In the genomic region with DNA sequence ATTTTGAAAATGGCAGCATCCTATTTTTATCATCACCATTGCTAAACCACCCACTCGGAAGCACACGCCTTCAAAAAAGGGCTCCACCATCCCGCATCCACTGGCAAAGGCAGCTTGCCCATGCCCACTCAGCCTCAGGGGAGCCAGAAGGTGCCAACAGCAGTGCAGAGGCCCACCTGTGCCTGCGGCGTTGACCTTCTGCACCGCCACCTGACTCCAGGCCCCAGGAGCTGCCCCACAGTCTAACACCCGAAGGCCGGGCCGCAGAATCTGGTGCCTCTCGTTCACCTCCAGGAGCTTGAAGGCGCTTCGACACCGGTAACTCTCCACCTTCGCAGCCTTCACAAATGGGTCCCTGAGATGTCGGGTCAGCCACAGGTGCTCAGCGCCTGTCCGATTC, we compare ENCODE assay signal across 24 cellular contexts. TPM values are rescaled to one million over a fixed set of nuclear protein-coding genes. Genes with fewer than 3 reads are reported as not detected.
DNase-seq lines count a peak whose midpoint lies in the region; ATAC-seq, FAIRE-seq and TF ChIP-seq lines count a peak whose summit lies in the region.
"Had no signal": no experiment of that assay in that cellular context is flagged by ENCODE, and none has a peak within 500 bp of the region (broad histone marks: within the 10 kb centered on the region; RNA-seq: fewer than 3 reads in every experiment).

No MANE protein-coding gene starts in this region.

- H3K27ac Mint-ChIP-seq in T-helper 1 cell treated with Interleukin-12 subunit alpha and Interleukin-12 subunit beta and Interleukin-4 antibody, amounts not matched to agents 30 μg/mL and 1 μg/mL, for 36 hours = no peak overlapping the region
- H3K27ac Mint-ChIP-seq in Caco-2 (ENCODE audit: unreplicated experiment) = no peak overlapping the region
- H3K27ac Mint-ChIP-seq in nephron = no peak overlapping the region
- H3K27ac Mint-ChIP-seq: HFFc6 had no signal

- H3K4me3 Mint-ChIP-seq in T-helper 1 cell treated with Interleukin-12 subunit alpha and Interleukin-12 subunit beta and Interleukin-4 antibody, amounts not matched to agents 30 μg/mL and 1 μg/mL, for 36 hours = peak overlapping the region; percentile 21
- peak overlapping the region; percentile 42 for H3K4me3 Mint-ChIP-seq in Caco-2 (ENCODE audit: unreplicated experiment)
- peak overlapping the region; percentile 64 to 77 (median 74) for H3K4me3 Mint-ChIP-seq in nephron
- H3K4me3 Mint-ChIP-seq: HFFc6 had no signal

- no peaks in the 10 kb centered on the region for H4K20me1 ChIP-seq in GM12878 (ENCODE audit: control insufficient read depth, insufficient read depth)

- TF ChIP-seq RAD21 in GM12878 (IDR thresholded peaks at IDR 0.05; ENCODE audit: insufficient read depth, low read depth, low read length) = no peak

- no peak for DNase-seq in T-helper 1 cell
- DNase-seq in Caco-2 = no peak
- no peak for DNase-seq in GM12878 (ENCODE audit: low read depth, low spot score)
- DNase-seq in NCI-H1048 (lab: John Stamatoyannopoulos, UW) = no peak
- DNase-seq: Calu3; CD4-positive, alpha-beta memory T cell; H7; HFFc6; Kasumi-1; MG63; NCI-H1092; NCI-H146; NCI-H2081; NCI-H2171 treated with DMSO at 0.1 percent for 48 hours; NCI-H446; NCI-H526 treated with DMSO at 0.1 percent for 48 hours; Right ventricle myocardium superior had no signal

- no peak overlapping the region for H3K27ac ChIP-seq in GM12878 (ENCODE audit: control insufficient read depth, insufficient read depth)
- H3K27ac ChIP-seq: 22Rv1 had no signal

- RAD21 ChIA-PET in GM12878 (lab: Charles Lee; ENCODE audit: unreplicated experiment) = no interaction called here

- H3K9me3 Mint-ChIP-seq in T-helper 1 cell treated with Interleukin-12 subunit alpha and Interleukin-12 subunit beta and Interleukin-4 antibody, amounts not matched to agents 30 μg/mL and 1 μg/mL, for 36 hours = no peaks in the 10 kb centered on the region
- H3K9me3 Mint-ChIP-seq in Caco-2 (ENCODE audit: unreplicated experiment) = no peaks in the 10 kb centered on the region
- H3K9me3 Mint-ChIP-seq in nephron = no peaks in the 10 kb centered on the region
- H3K9me3 Mint-ChIP-seq: HFFc6 had no signal

- TF ChIP-seq CTCF in Caco-2 (IDR thresholded peaks at IDR 0.05; ENCODE audit: insufficient read depth in 1 of 2, low read depth in 1 of 2, low read length in 1 of 2, severe bottlenecking in 1 of 2, unreplicated experiment in 1 of 2) (no peak), GM12878 (IDR thresholded peaks at IDR 0.05 in 2 of 3, conservative IDR thresholded peaks at IDR 0.05 in 1 of 3; ENCODE audit: control insufficient read depth in 2 of 3, extremely low read depth in 1 of 3, insufficient read depth in 1 of 3, low read depth in 3 of 3, low read length in 3 of 3) (no peak), nephron (IDR thresholded peaks at IDR 0.05; ENCODE audit: unreplicated experiment in 3 of 3) (no peak)

- 94% methylated on average over 16 of the region's 17 CpGs for WGBS in GM12878 (ENCODE audit: insufficient coverage, insufficient replicate concordance, low lambda C conversion rate, missing lambda C conversion rate)

- H3K36me3 Mint-ChIP-seq in T-helper 1 cell treated with Interleukin-12 subunit alpha and Interleukin-12 subunit beta and Interleukin-4 antibody, amounts not matched to agents 30 μg/mL and 1 μg/mL, for 36 hours (ENCODE audit: low read depth) = peaks cover 23% of the 10 kb centered on the region
- H3K36me3 Mint-ChIP-seq in Caco-2 (ENCODE audit: insufficient read depth, unreplicated experiment) = peaks cover 65% of the 10 kb centered on the region
- H3K36me3 Mint-ChIP-seq in nephron (ENCODE audit: low read depth) = peaks cover 37% of the 10 kb centered on the region

- H3K79me2 ChIP-seq in GM12878 (ENCODE audit: control insufficient read depth, insufficient read depth, low read length) = peaks cover 42% of the 10 kb centered on the region

- H2AFZ ChIP-seq in GM12878 (ENCODE audit: control insufficient read depth, low read depth, low read length) = no peak overlapping the region

- ATAC-seq in GM12878 = no peak
- no peak for ATAC-seq in HG02759 (IDR thresholded peaks at IDR 0.05; ENCODE audit: unreplicated experiment)
- no peak for ATAC-seq in GM18861 (IDR thresholded peaks at IDR 0.05; ENCODE audit: unreplicated experiment)
- ATAC-seq: Panc1 had no signal

- no peak for FAIRE-seq in GM12878 (lab: Jason Lieb, UNC)
- FAIRE-seq: GM12892 had no signal

- no peaks in the 10 kb centered on the region for H3K27me3 Mint-ChIP-seq in T-helper 1 cell treated with Interleukin-12 subunit alpha and Interleukin-12 subunit beta and Interleukin-4 antibody, amounts not matched to agents 30 μg/mL and 1 μg/mL, for 36 hours (ENCODE audit: low read depth)
- H3K27me3 Mint-ChIP-seq in Caco-2 (ENCODE audit: insufficient read depth, unreplicated experiment) (no peaks in the 10 kb centered on the region), nephron (ENCODE audit: low read depth) (no peaks in the 10 kb centered on the region)
- H3K27me3 Mint-ChIP-seq: CD4-positive, alpha-beta memory T cell had no signal

- no TSS peak for BruUV-seq in Caco-2 (replicated peaks; lab: Mats Ljungman, UMichigan)
- BruUV-seq in GM12878 (replicated peaks; lab: Mats Ljungman, UMichigan) = no TSS peak

- H3K4me2 ChIP-seq in GM12878 (ENCODE audit: control insufficient read depth, insufficient read depth) = peak overlapping the region; percentile 44

- CTCF ChIA-PET in Caco-2 (lab: Charles Lee) (no interaction called here), GM12878 (lab: Yijun Ruan, JAX) (interaction anchor here (1.2 kb wide), 1 partner anchor 23 kb away, joined by 4 read pairs; no protein-coding TSS in a partner anchor)

- in situ Hi-C loops in GM12878 (cut with MboI) = no loop called here

- intact Hi-C loops in Caco-2 (cut with micrococcal nuclease; ENCODE audit: unreplicated experiment) = no loop called here
- intact Hi-C loops in GM12878 (cut with micrococcal nuclease; ENCODE audit: unreplicated experiment) = no loop called here

- H3K4me1 ChIP-seq in Caco-2 (peaks cover 5% of the 10 kb centered on the region; the same call in 1 of the 2 replicates), GM12878 (ENCODE audit: control insufficient read depth, insufficient read depth, low read length) (peaks cover 44% of the 10 kb centered on the region)

- POLR2A ChIA-PET in Caco-2 (lab: Charles Lee) = no interaction called here
- POLR2A ChIA-PET in GM12878 (lab: Charles Lee) = interaction anchor here (0.8 to 1.3 kb wide), 2 partner anchors 68 to 71 kb away, joined by 3 to 9 read pairs; no protein-coding TSS in a partner anchor

- no peak overlapping the region for H3K9ac ChIP-seq in GM12878 (ENCODE audit: control insufficient read depth, insufficient read depth, low read length)

- no peak for TF ChIP-seq POLR2A in GM12878 (IDR thresholded peaks at IDR 0.05; ENCODE audit: low read depth, low read length)

- H3K9me3 ChIP-seq in Caco-2 (no peaks in the 10 kb centered on the region), GM12878 (replicated peaks; ENCODE audit: control insufficient read depth, insufficient read depth, low read length) (no peaks in the 10 kb centered on the region; the same call in 2 of the 3 replicates)
- H3K9me3 ChIP-seq: MG63 had no signal

- H3K36me3 ChIP-seq in Caco-2 (ENCODE audit: control insufficient read depth, insufficient read depth, low read length) = peaks cover 4% of the 10 kb centered on the region
- H3K36me3 ChIP-seq in GM12878 (ENCODE audit: control insufficient read depth in 2 of 2, insufficient read depth in 2 of 2, low read length in 1 of 2) = peaks cover 9 to 24% of the 10 kb centered on the region in 2 experiments

- no peak for TF ChIP-seq EP300 in GM12878 (IDR thresholded peaks at IDR 0.05; ENCODE audit: borderline replicate concordance in 1 of 2, control insufficient read depth in 1 of 2, low read depth in 2 of 2, low read length in 2 of 2)

- H3K27me3 ChIP-seq in Caco-2 (replicated peaks; ENCODE audit: control insufficient read depth, insufficient read depth, low read length) (no peaks in the 10 kb centered on the region), GM12878 (replicated peaks in 1 of 2; ENCODE audit: control insufficient read depth in 2 of 2, insufficient read depth in 2 of 2, low read length in 1 of 2) (no peaks in the 10 kb centered on the region)
- H3K27me3 ChIP-seq: MG63 had no signal

- SMC1A ChIA-PET in GM12878 (lab: Charles Lee; ENCODE audit: uncharacterized antibody, unreplicated experiment) = interaction anchor here (1.2 kb wide), 1 partner anchor 9 kb away, joined by 4 read pairs; no protein-coding TSS in a partner anchor

- H3K4me3 ChIP-seq in Caco-2 (ENCODE audit: low read depth, low read length) (no peak overlapping the region), GM12878 (no peak overlapping the region)
- H3K4me3 ChIP-seq: MG63 had no signal

- H3K4me1 Mint-ChIP-seq in T-helper 1 cell treated with Interleukin-12 subunit alpha and Interleukin-12 subunit beta and Interleukin-4 antibody, amounts not matched to agents 30 μg/mL and 1 μg/mL, for 36 hours (ENCODE audit: low read depth) = peaks cover 8% of the 10 kb centered on the region
- H3K4me1 Mint-ChIP-seq in Caco-2 (ENCODE audit: low read depth, unreplicated experiment) = peaks cover 18% of the 10 kb centered on the region
- peaks cover 5% of the 10 kb centered on the region for H3K4me1 Mint-ChIP-seq in nephron

RNA-seq across cellular contexts. Expression of a gene that starts 2.8 kb away (rescaled TPM):
- total RNA-seq in Caco-2 (2022) (48.8 and 49.3 TPM in 2 replicates), GM12878 (2014; rRNA removed) (57.1 and 61.7 TPM in 2 replicates), GM12878 (2014; rRNA removed; fragmentation: Illumina TruSeq; extraction: Trizol) (54.8 and 60.1 TPM in 2 replicates), GM12878 (2021) (61.2 and 62.9 TPM in 2 replicates)
- 17.7 and 17.9 TPM in 2 replicates for total RNA-seq in GM12878 (2013; cell fraction: nucleolus; rRNA removed)
- polyA plus RNA-seq in GM12878 (2011; ENCODE audit: low read depth) = 25.8 TPM
- polyA plus RNA-seq in GM12878 (2011; rRNA removed) (34.8 and 43.2 TPM in 2 replicates), GM12878 (2014; fragmentation: Illumina TruSeq; extraction: Trizol) (75.6 and 79.8 TPM in 2 replicates), GM12878 (2014; fragmentation: Nextera tagmentation; extraction: Ambion mirVana) (10 to 100 TPM; 91.4 to 92.9 TPM), GM12878 (2014; rRNA removed) (58.9 and 59.2 TPM in 2 replicates), GM12878 (2016; fragmentation: Nextera tagmentation; extraction: Ambion mirVana) (100 to 1,000 TPM; 125 to 128 TPM)
- polyA plus RNA-seq in GM12878 (2011; cell fraction: cytosol; rRNA removed) = 36.7 and 39.9 TPM in 2 replicates
- 16.7 and 20.8 TPM in 2 replicates for polyA plus RNA-seq in GM12878 (2011; cell fraction: nucleus; rRNA removed)
- polyA plus RNA-seq in GM12878 (2012) = 37.1 and 37.7 TPM in 2 replicates
- 29.7 and 30.7 TPM in 2 replicates for polyA minus RNA-seq in GM12878 (2011; rRNA and poly(A)+ RNA removed)
- polyA minus RNA-seq in GM12878 (2011; cell fraction: cytosol; rRNA and poly(A)+ RNA removed) = 10.8 and 13.8 TPM in 2 replicates
- polyA minus RNA-seq in GM12878 (2011; cell fraction: nucleus; rRNA and poly(A)+ RNA removed) = 9.9 and 13.7 TPM in 2 replicates

RNA-seq across cellular contexts. Expression of a gene that starts 2.8 kb away (rescaled TPM):
- 41.5 and 42.8 TPM in 2 replicates for total RNA-seq in Caco-2 (2022)
- total RNA-seq in GM12878 (2013; cell fraction: nucleolus; rRNA removed) = 4.4 and 5.3 TPM in 2 replicates
- 71.4 and 81.6 TPM in 2 replicates for total RNA-seq in GM12878 (2014; rRNA removed)
- total RNA-seq in GM12878 (2014; rRNA removed; fragmentation: Illumina TruSeq; extraction: Trizol) = 56.4 and 58.1 TPM in 2 replicates
- total RNA-seq in GM12878 (2021) = 62.1 TPM in 2 replicates
- polyA plus RNA-seq in GM12878 (2011; ENCODE audit: low read depth) = 44.4 TPM
- 24.1 and 40.2 TPM in 2 replicates for polyA plus RNA-seq in GM12878 (2011; rRNA removed)
- polyA plus RNA-seq in GM12878 (2011; cell fraction: cytosol; rRNA removed) = 61.4 and 74.1 TPM in 2 replicates
- 36.5 and 38.9 TPM in 2 replicates for polyA plus RNA-seq in GM12878 (2011; cell fraction: nucleus; rRNA removed)
- 51.4 and 59.5 TPM in 2 replicates for polyA plus RNA-seq in GM12878 (2012)
- polyA plus RNA-seq in GM12878 (2014; fragmentation: Illumina TruSeq; extraction: Trizol) = 7.7 and 36.7 TPM in 2 replicates
- polyA plus RNA-seq in GM12878 (2014; fragmentation: Nextera tagmentation; extraction: Ambion mirVana) = 10 to 100 TPM in 1 of 2 experiments, 1 to 10 TPM in 1; 7.7 to 23.3 TPM
- 77.5 and 87.5 TPM in 2 replicates for polyA plus RNA-seq in GM12878 (2014; rRNA removed)
- 100 to 1,000 TPM; 115 to 122 TPM for polyA plus RNA-seq in GM12878 (2016; fragmentation: Nextera tagmentation; extraction: Ambion mirVana)
- 18.9 and 42.0 TPM in 2 replicates for polyA minus RNA-seq in GM12878 (2011; rRNA and poly(A)+ RNA removed)
- 14.9 and 15.0 TPM in 2 replicates for polyA minus RNA-seq in GM12878 (2011; cell fraction: cytosol; rRNA and poly(A)+ RNA removed)
- 7.5 and 9.6 TPM in 2 replicates for polyA minus RNA-seq in GM12878 (2011; cell fraction: nucleus; rRNA and poly(A)+ RNA removed)

RNA-seq across cellular contexts. Expression of a gene that starts 6.5 kb away (rescaled TPM):
- 58.6 and 65.8 TPM in 2 replicates for total RNA-seq in Caco-2 (2022)
- total RNA-seq in GM12878 (2013; cell fraction: nucleolus; rRNA removed) = 141 TPM in 2 replicates
- total RNA-seq in GM12878 (2014; rRNA removed) = 70.5 and 75.7 TPM in 2 replicates
- total RNA-seq in GM12878 (2014; rRNA removed; fragmentation: Illumina TruSeq; extraction: Trizol) = 17.1 and 18.7 TPM in 2 replicates
- total RNA-seq in GM12878 (2021) = 56.5 and 56.6 TPM in 2 replicates
- 20.3 TPM for polyA plus RNA-seq in GM12878 (2011; ENCODE audit: low read depth)
- 18.6 and 33.4 TPM in 2 replicates for polyA plus RNA-seq in GM12878 (2011; rRNA removed)
- polyA plus RNA-seq in GM12878 (2011; cell fraction: cytosol; rRNA removed) = 63.4 and 81.7 TPM in 2 replicates
- 48.8 and 57.0 TPM in 2 replicates for polyA plus RNA-seq in GM12878 (2011; cell fraction: nucleus; rRNA removed)
- polyA plus RNA-seq in GM12878 (2012) = 37.9 and 62.7 TPM in 2 replicates
- 2.4 and 8.1 TPM in 2 replicates for polyA plus RNA-seq in GM12878 (2014; fragmentation: Illumina TruSeq; extraction: Trizol)
- polyA plus RNA-seq in GM12878 (2014; fragmentation: Nextera tagmentation; extraction: Ambion mirVana) = 1 to 10 TPM; 2.2 to 5.1 TPM
- polyA plus RNA-seq in GM12878 (2014; rRNA removed) = 43.2 and 63.4 TPM in 2 replicates
- polyA plus RNA-seq in GM12878 (2016; fragmentation: Nextera tagmentation; extraction: Ambion mirVana) = 10 to 100 TPM; 73.1 to 76.8 TPM
- 26.5 and 49.2 TPM in 2 replicates for polyA minus RNA-seq in GM12878 (2011; rRNA and poly(A)+ RNA removed)
- polyA minus RNA-seq in GM12878 (2011; cell fraction: cytosol; rRNA and poly(A)+ RNA removed) = 29.7 and 31.5 TPM in 2 replicates
- 23.5 and 35.1 TPM in 2 replicates for polyA minus RNA-seq in GM12878 (2011; cell fraction: nucleus; rRNA and poly(A)+ RNA removed)

Comparison
In these comparisons a context has a peak if more than half of its experiments do, and no peak if none do; other contexts are left out.
1. H3K4me3 Mint-ChIP-seq: peak in every context shown above with its lines; median percentile 74 in nephron; 42 in Caco-2; 21 in T-helper 1 cell treated with Interleukin-12 subunit alpha and Interleukin-12 subunit beta and Interleukin-4 antibody, amounts not matched to agents 30 μg/mL and 1 μg/mL, for 36 hours.